9 cellular contexts compared by ENCODE assay signal in the genomic region with DNA sequence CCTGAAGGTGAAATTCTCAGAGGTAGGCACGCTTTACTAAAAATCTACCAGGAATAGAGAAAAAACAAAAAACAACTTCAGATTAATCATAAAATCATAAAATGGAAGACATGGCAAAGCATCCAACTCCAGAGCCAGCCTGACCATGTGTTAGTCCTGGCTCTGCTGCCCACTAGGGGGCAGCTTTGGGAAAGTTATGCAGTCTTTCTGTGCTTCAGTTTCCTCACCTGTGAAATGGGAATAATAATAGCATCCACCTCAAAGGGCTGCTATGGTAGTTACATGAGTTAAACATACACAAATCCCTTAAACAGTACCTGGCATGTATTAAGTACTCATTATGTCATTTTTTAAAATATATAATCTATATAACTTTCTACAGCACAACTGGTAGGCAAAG. TPM values are rescaled to one million over a fixed set of nuclear protein-coding genes. Genes with fewer than 3 reads are reported as not detected.
A peak's percentile ranks its signal among the peaks of the same experiment; 100 is the strongest.
DNase-seq lines count a peak whose midpoint lies in the region; TF ChIP-seq lines count a peak whose summit lies in the region.
"Had no signal": no experiment of that assay in that cellular context is flagged by ENCODE, and none has a peak within 500 bp of the region (broad histone marks: within the 10 kb centered on the region; RNA-seq: fewer than 3 reads in every experiment).

No MANE protein-coding gene starts in this region.

- H2AFZ ChIP-seq in Karpas-422 (ENCODE audit: low read length) = no peak overlapping the region

- no peaks in the 10 kb centered on the region for H3K27me3 ChIP-seq in Karpas-422 (ENCODE audit: low read length)
- H3K27me3 ChIP-seq in prostate gland (replicated peaks; ENCODE audit: insufficient read depth) = no peaks in the 10 kb centered on the region

- no peak overlapping the region for H3K4me3 ChIP-seq in Karpas-422 (ENCODE audit: low read length)
- H3K4me3 ChIP-seq in astrocyte of the spinal cord (ENCODE audit: low read depth, low read length) = no peak overlapping the region
- no peak overlapping the region for H3K4me3 ChIP-seq in prostate gland

- no peaks in the 10 kb centered on the region for H3K9me3 Mint-ChIP-seq in neural crest cell

- no peaks in the 10 kb centered on the region for H3K4me1 Mint-ChIP-seq in neural crest cell

- in situ Hi-C loops in astrocyte of the spinal cord (cut with HindIII; ENCODE audit: low sequenced_read_pairs) = no loop called here

- no peak overlapping the region for H3K4me2 ChIP-seq in Karpas-422 (ENCODE audit: low read depth, low read length, poor library complexity, severe bottlenecking)

- peak; percentile 1 for DNase-seq in NCI-H146 (lab: John Stamatoyannopoulos, UW)
- DNase-seq in NCI-H146 treated with DMSO at 0.1 percent for 48 hours (lab: John Stamatoyannopoulos, UW; ENCODE audit: unreplicated experiment) = no peak
- DNase-seq in Karpas-422 = peak; percentile 87
- no peak for DNase-seq in astrocyte of the spinal cord (ENCODE audit: low read depth, low spot score)
- DNase-seq in neural crest cell (ENCODE audit: low read depth, low spot score) = no peak
- DNase-seq in prostate gland (ENCODE audit: low spot score) = no peak
- no peak for DNase-seq in NCI-H1105 treated with DMSO at 0.1 percent for 48 hours (lab: John Stamatoyannopoulos, UW)
- no peak for DNase-seq in NCI-H1417 treated with DMSO at 0.1 percent for 48 hours (lab: John Stamatoyannopoulos, UW)
- DNase-seq: NCI-H2029 had no signal

- H3K9ac ChIP-seq in Karpas-422 (ENCODE audit: low read length) = no peak overlapping the region

- no peaks in the 10 kb centered on the region for H3K36me3 Mint-ChIP-seq in neural crest cell (ENCODE audit: low read depth)

- H3K36me3 ChIP-seq in Karpas-422 (ENCODE audit: insufficient read depth, low read length) = no peaks in the 10 kb centered on the region
- H3K36me3 ChIP-seq in prostate gland = no peaks in the 10 kb centered on the region

- H3K79me2 ChIP-seq in Karpas-422 (ENCODE audit: low read length) = no peaks in the 10 kb centered on the region

- no peaks in the 10 kb centered on the region for H4K20me1 ChIP-seq in Karpas-422 (ENCODE audit: insufficient read depth, low read depth, low read length)

- no peak overlapping the region for H3K27ac Mint-ChIP-seq in neural crest cell (ENCODE audit: unreplicated experiment)

- no peaks in the 10 kb centered on the region for H3K27me3 Mint-ChIP-seq in neural crest cell (ENCODE audit: low read depth)

- H3K9me3 ChIP-seq in Karpas-422 (ENCODE audit: low read length) (no peaks in the 10 kb centered on the region), prostate gland (no peaks in the 10 kb centered on the region)

- WGBS in prostate gland = 93% methylated on average over 1 of the region's 1 CpG

- no peak for TF ChIP-seq POLR2A in prostate gland (IDR thresholded peaks at IDR 0.05)

- H3K9me2 ChIP-seq in Karpas-422 (replicated peaks; ENCODE audit: insufficient read depth, low read length) = no peaks in the 10 kb centered on the region

- peak; percentile 54 for TF ChIP-seq CTCF in astrocyte of the spinal cord (IDR thresholded peaks at IDR 0.05; ENCODE audit: low read depth, low read length)
- TF ChIP-seq CTCF in neural crest cell (conservative IDR thresholded peaks at IDR 0.05) = peak; percentile 57
- TF ChIP-seq CTCF in prostate gland (IDR thresholded peaks at IDR 0.05) = peak in 1 of 4 experiments; percentile 10

- intact Hi-C loops in prostate gland (cut with DNase I) = no loop called here

- H3K4me1 ChIP-seq in Karpas-422 (ENCODE audit: low read length) (peaks cover 3% of the 10 kb centered on the region; the same call in 1 of the 2 replicates), prostate gland (replicated peaks) (no peaks in the 10 kb centered on the region)

- H3K27ac ChIP-seq in Karpas-422 (ENCODE audit: low read length) (no peak overlapping the region), prostate gland (no peak overlapping the region)

- no peak overlapping the region for H3K4me3 Mint-ChIP-seq in neural crest cell

RNA-seq across cellular contexts. Expression of gene WNT5A, which starts 52.3 kb away (rescaled TPM):
- 55.8 and 69.6 TPM in 2 replicates for total RNA-seq in Karpas-422 (2014; rRNA removed; shearing (Covaris generic); ENCODE audit: low replicate concordance)
- total RNA-seq in neural crest cell = 14.4 and 14.7 TPM in 2 replicates
- 10 to 100 TPM in 1 of 2 donors, 1 to 10 TPM in 1; 9.5 to 14.3 TPM for total RNA-seq in prostate gland

Comparison
In these comparisons a context has a peak if more than half of its experiments do, and no peak if none do; other contexts are left out.
1. DNase-seq: peak in NCI-H146 (single experiment) and Karpas-422 (single experiment); none in NCI-H146 treated with DMSO at 0.1 percent for 48 hours (single experiment), astrocyte of the spinal cord (single experiment), neural crest cell (single experiment), prostate gland (single experiment), NCI-H1105 treated with DMSO at 0.1 percent for 48 hours (single experiment) and NCI-H1417 treated with DMSO at 0.1 percent for 48 hours (single experiment).